25 cellular contexts compared by ENCODE assay signal in genomic region chr16:22942812-22943211, GRCh38.
"Had no signal": no experiment of that assay in that cellular context is flagged by ENCODE, and none has a peak within 500 bp of the region (broad histone marks: within the 10 kb centered on the region; RNA-seq: fewer than 3 reads in every experiment).

No MANE protein-coding gene starts in this region.

- ATAC-seq: activated CD4-positive, alpha-beta T cell treated with anti-CD3 and anti-CD28 coated beads for 36 hours; activated CD8-positive, alpha-beta memory T cell treated with anti-CD3 and anti-CD28 coated beads, Interleukin-2, amount 10 ng/mL, durations not matched to agents 7 days and 5 days; activated CD8-positive, alpha-beta T cell treated with anti-CD3 and anti-CD28 coated beads, Interleukin-2, amount 10 ng/mL, durations not matched to agents 7 days and 5 days; activated naive CD8-positive, alpha-beta T cell treated with anti-CD3 and anti-CD28 coated beads, Interleukin-2, amount 50 U/mL, for 24 hours; esophagus mucosa; heart left ventricle had no signal

- DNase-seq: activated CD4-positive, alpha-beta memory T cell treated with anti-CD3 and anti-CD28 coated beads for 36 hours; activated CD4-positive, alpha-beta T cell treated with anti-CD3 and anti-CD28 coated beads for 36 hours; activated CD4-positive, alpha-beta T cell treated with anti-CD3 and anti-CD28 coated beads, Interleukin-2, amount 10 ng/mL, durations not matched to agents 24 days and 14 days; activated CD4-positive, CD25-positive, alpha-beta regulatory T cell; activated CD4-positive, CD25-positive, alpha-beta regulatory T cell treated with anti-CD3 and anti-CD28 coated beads, Interleukin-2, amount 50 U/mL, for 72 hours; activated CD8-positive, alpha-beta memory T cell treated with anti-CD3 and anti-CD28 coated beads, Interleukin-2, amount 10 ng/mL, durations not matched to agents 7 days and 5 days; activated CD8-positive, alpha-beta memory T cell treated with anti-CD3 and anti-CD28 coated beads, Interleukin-2, amount 50 U/mL, for 4 hours; activated CD8-positive, alpha-beta T cell treated with anti-CD3 and anti-CD28 coated beads, Interleukin-2, amount 10 ng/mL, durations not matched to agents 7 days and 5 days; activated effector memory CD4-positive, alpha-beta T cell treated with anti-CD3 and anti-CD28 coated beads, Interleukin-2, amount 50 U/mL, for 16 hours; activated naive CD4-positive, alpha-beta T cell treated with anti-CD3 and anti-CD28 coated beads for 36 hours; activated naive CD8-positive, alpha-beta T cell treated with anti-CD3 and anti-CD28 coated beads for 36 hours; activated naive CD8-positive, alpha-beta T cell treated with anti-CD3 and anti-CD28 coated beads, Interleukin-2, amount 50 U/mL, for 24 hours; activated T-cell treated with anti-CD3 and anti-CD28 coated beads, Interleukin-2, amount 50 U/mL, for 1 hour; activated T-cell treated with anti-CD3 and anti-CD28 coated beads, Interleukin-2, amount 50 U/mL, for 48 hours; adrenal gland; amygdala; central memory CD4-positive, alpha-beta T cell; cerebellar nuclear complex; colonic mucosa; dorsolateral prefrontal cortex; effector memory CD4-positive, alpha-beta T cell; foreskin fibroblast; heart left ventricle; T1000 had no signal
